ENCODE assay signal across 1 cellular context in the genomic region with DNA sequence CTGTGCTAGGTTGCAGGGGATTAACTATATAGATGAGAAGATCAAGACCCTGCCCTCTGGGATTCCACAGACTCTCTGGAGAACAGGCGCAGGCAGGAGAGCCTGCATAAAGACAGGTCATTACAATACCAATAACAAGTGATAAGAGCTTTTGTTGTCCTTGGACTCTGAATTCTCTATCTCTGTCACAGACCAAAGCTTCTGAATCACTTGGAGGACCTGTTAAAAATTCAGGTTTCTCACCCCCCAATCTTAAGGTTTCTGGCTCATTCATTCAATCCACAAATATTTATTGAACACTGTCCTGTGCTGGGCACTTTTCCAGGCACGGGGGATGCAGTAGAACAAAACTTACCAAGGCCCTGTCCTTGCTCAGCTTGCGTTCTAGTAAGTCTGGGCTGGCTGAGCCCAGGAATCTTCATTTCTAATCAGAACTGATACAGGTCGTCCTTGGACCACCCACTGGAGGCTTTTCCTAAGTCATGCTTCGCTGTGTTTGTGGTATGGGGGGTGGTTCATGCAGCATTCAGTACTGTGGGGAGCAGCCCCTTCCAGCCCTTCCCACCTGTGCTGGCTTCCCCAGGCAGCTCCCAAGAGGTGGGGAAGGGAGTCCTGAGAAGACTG.
TF ChIP-seq lines count a peak whose summit lies in the region.

No MANE protein-coding gene starts in this region.

TF ChIP-seq in K562, 482 proteins besides CTCF, POLR2A, EP300 and RAD21:
- TF ChIP-seq, protein P1, sequence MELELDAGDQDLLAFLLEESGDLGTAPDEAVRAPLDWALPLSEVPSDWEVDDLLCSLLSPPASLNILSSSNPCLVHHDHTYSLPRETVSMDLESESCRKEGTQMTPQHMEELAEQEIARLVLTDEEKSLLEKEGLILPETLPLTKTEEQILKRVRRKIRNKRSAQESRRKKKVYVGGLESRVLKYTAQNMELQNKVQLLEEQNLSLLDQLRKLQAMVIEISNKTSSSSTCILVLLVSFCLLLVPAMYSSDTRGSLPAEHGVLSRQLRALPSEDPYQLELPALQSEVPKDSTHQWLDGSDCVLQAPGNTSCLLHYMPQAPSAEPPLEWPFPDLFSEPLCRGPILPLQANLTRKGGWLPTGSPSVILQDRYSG (tag; conservative IDR thresholded peaks at IDR 0.05; ENCODE audit: low read depth): no peak
- TF ChIP-seq SRSF3 (IDR thresholded peaks at IDR 0.05; ENCODE audit: insufficient read depth, low read length) (no peak), HDGF (IDR thresholded peaks at IDR 0.05) (no peak), THRAP3 (IDR thresholded peaks at IDR 0.05; ENCODE audit: borderline replicate concordance) (no peak), ELF1 (tag; IDR thresholded peaks at IDR 0.05) (no peak), ZFP36 (IDR thresholded peaks at IDR 0.05; ENCODE audit: low read depth, low read length, partially characterized antibody) (no peak), GATAD2B (IDR thresholded peaks at IDR 0.05; ENCODE audit: borderline replicate concordance) (no peak), FIP1L1 (IDR thresholded peaks at IDR 0.05; ENCODE audit: low read depth, low read length, poor library complexity, severe bottlenecking) (no peak), SRSF1 (IDR thresholded peaks at IDR 0.05; ENCODE audit: low read depth, low read length) (no peak)
- TF ChIP-seq, protein P2, sequence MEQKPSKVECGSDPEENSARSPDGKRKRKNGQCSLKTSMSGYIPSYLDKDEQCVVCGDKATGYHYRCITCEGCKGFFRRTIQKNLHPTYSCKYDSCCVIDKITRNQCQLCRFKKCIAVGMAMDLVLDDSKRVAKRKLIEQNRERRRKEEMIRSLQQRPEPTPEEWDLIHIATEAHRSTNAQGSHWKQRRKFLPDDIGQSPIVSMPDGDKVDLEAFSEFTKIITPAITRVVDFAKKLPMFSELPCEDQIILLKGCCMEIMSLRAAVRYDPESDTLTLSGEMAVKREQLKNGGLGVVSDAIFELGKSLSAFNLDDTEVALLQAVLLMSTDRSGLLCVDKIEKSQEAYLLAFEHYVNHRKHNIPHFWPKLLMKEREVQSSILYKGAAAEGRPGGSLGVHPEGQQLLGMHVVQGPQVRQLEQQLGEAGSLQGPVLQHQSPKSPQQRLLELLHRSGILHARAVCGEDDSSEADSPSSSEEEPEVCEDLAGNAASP (IDR thresholded peaks at IDR 0.05): no peak
- TF ChIP-seq, protein P3, sequence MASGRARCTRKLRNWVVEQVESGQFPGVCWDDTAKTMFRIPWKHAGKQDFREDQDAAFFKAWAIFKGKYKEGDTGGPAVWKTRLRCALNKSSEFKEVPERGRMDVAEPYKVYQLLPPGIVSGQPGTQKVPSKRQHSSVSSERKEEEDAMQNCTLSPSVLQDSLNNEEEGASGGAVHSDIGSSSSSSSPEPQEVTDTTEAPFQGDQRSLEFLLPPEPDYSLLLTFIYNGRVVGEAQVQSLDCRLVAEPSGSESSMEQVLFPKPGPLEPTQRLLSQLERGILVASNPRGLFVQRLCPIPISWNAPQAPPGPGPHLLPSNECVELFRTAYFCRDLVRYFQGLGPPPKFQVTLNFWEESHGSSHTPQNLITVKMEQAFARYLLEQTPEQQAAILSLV (tag; IDR thresholded peaks at IDR 0.05): no peak
